Comparison of ENCODE assay signal across 8 cellular contexts in genomic region chr20:57390604-57391438, GRCh38. TPM values are rescaled to one million over a fixed set of nuclear protein-coding genes. Genes with fewer than 3 reads are reported as not detected.
DNase-seq lines count a peak whose midpoint lies in the region; ATAC-seq and TF ChIP-seq lines count a peak whose summit lies in the region.

RBM38 (plus strand) TSS chr20:57391396; CDS start chr20:57391582, 186 bp downstream.

- DNase-seq in DMS 273 treated with DMSO at 0.1 percent for 48 hours (lab: John Stamatoyannopoulos, UW) (peak; percentile 8), T follicular helper cell (ENCODE audit: low read depth) (peak; percentile 64), heart right ventricle (peak; percentile 60 to 78), progenitor cell of endocrine pancreas (ENCODE audit: low spot score, unreplicated experiment) (peak; percentile 62), upper lobe of right lung (peak; percentile 83)

- no peaks in the 10 kb centered on the region for H3K27me3 ChIP-seq in heart right ventricle
- H3K27me3 ChIP-seq in upper lobe of right lung = no peaks in the 10 kb centered on the region

- H3K27ac Mint-ChIP-seq in IgD-negative memory B cell (peak within 1 kb of the TSS; percentile 99 to 100 (median 99)), progenitor cell of endocrine pancreas (peak within 1 kb of the TSS; percentile 93)

- H3K9me3 Mint-ChIP-seq in IgD-negative memory B cell = peaks cover 0 to 1% (median 0%) of the 10 kb centered on the region in 3 donors
- H3K9me3 Mint-ChIP-seq in progenitor cell of endocrine pancreas (ENCODE audit: low read depth) = no peaks in the 10 kb centered on the region

- TF ChIP-seq CTCF in heart right ventricle (IDR thresholded peaks at IDR 0.05) (no peak), progenitor cell of endocrine pancreas (IDR thresholded peaks at IDR 0.05; ENCODE audit: unreplicated experiment) (no peak), upper lobe of right lung (IDR thresholded peaks at IDR 0.05) (no peak)

- H3K4me1 ChIP-seq in heart right ventricle = peaks cover 11 to 61% (median 55%) of the 10 kb centered on the region in 9 donors
- H3K4me1 ChIP-seq in upper lobe of right lung = peaks cover 39% of the 10 kb centered on the region

- 23 to 39% (median 24%) methylated on average over 52 to 78 of the region's 78 CpGs for WGBS in adipose tissue, 3 donors
- 28 to 48% methylated on average over 44 to 77 of the region's 78 CpGs for WGBS in heart right ventricle, 2 donors

- H3K36me3 ChIP-seq in heart right ventricle (peaks cover 0 to 26% (median 0%) of the 10 kb centered on the region in 9 donors), upper lobe of right lung (peaks cover 6% of the 10 kb centered on the region)

- H3K27ac ChIP-seq in adipose tissue (ENCODE audit: low read depth, low read length) = no peak within 1 kb of the TSS
- H3K27ac ChIP-seq in heart right ventricle = peak within 1 kb of the TSS; percentile 88 to 97 (median 90)
- H3K27ac ChIP-seq in upper lobe of right lung = peak within 1 kb of the TSS; percentile 55

- peaks cover 21 to 28% (median 27%) of the 10 kb centered on the region in 3 donors for H3K4me1 Mint-ChIP-seq in IgD-negative memory B cell
- peaks cover 21% of the 10 kb centered on the region for H3K4me1 Mint-ChIP-seq in progenitor cell of endocrine pancreas (ENCODE audit: low read depth)

- peaks cover 3% of the 10 kb centered on the region for H3K36me3 Mint-ChIP-seq in IgD-negative memory B cell
- H3K36me3 Mint-ChIP-seq in progenitor cell of endocrine pancreas (ENCODE audit: insufficient read depth) = peaks cover 7% of the 10 kb centered on the region

- peak within 1 kb of the TSS; percentile 91 to 97 (median 96) for H3K4me3 Mint-ChIP-seq in IgD-negative memory B cell
- H3K4me3 Mint-ChIP-seq in progenitor cell of endocrine pancreas (ENCODE audit: low read depth) = peak within 1 kb of the TSS; percentile 80

- ATAC-seq in GM21423 (IDR thresholded peaks at IDR 0.05; ENCODE audit: unreplicated experiment) (peak; percentile 45), heart right ventricle (peak; percentile 43 to 83 (median 66)), upper lobe of right lung (peak; percentile 89)

- H3K9me3 ChIP-seq in heart right ventricle (peaks cover 0 to 4% (median 0%) of the 10 kb centered on the region in 11 donors), upper lobe of right lung (no peaks in the 10 kb centered on the region)

- H3K4me3 ChIP-seq in heart right ventricle = peak within 1 kb of the TSS; percentile 69 to 84 (median 73)
- H3K4me3 ChIP-seq in upper lobe of right lung = peak within 1 kb of the TSS; percentile 64

- intact Hi-C loops in heart right ventricle (cut with DNase I) (loop anchor here in 2 of 10 donors (5.0 kb wide), 2 partner anchors 46 to 51 kb away; no protein-coding TSS in a partner anchor), upper lobe of right lung (cut with DNase I) (no loop called here)

- H3K27me3 Mint-ChIP-seq in IgD-negative memory B cell = no peaks in the 10 kb centered on the region
- H3K27me3 Mint-ChIP-seq in progenitor cell of endocrine pancreas = peaks cover 7% of the 10 kb centered on the region

RNA-seq across cellular contexts. Expression of gene RBM38, which starts in this region (rescaled TPM):
- polyA plus RNA-seq in IgD-negative memory B cell (39.2 TPM), adipose tissue (10 to 100 TPM in 2 of 3 donors, 1 to 10 TPM in 1; 9.9 to 17.3 (median 10.1) TPM), heart right ventricle (100 to 1,000 TPM in 1 of 2 donors, 10 to 100 TPM in 1; 47.6 to 104 TPM)
- total RNA-seq in heart right ventricle (100 to 1,000 TPM in 1 of 10 donors, 10 to 100 TPM in 9; 35.5 to 119 (median 50.2) TPM), progenitor cell of endocrine pancreas (21.0 and 24.1 TPM in 2 replicates), upper lobe of right lung (13.4 TPM)

Comparison
In these comparisons a context has a peak if more than half of its experiments do, and no peak if none do; other contexts are left out.
1. DNase-seq: peak in every context shown above with its lines; median percentile 83 in upper lobe of right lung; 69 in heart right ventricle; 64 in T follicular helper cell; 62 in progenitor cell of endocrine pancreas; 8 in DMS 273 treated with DMSO at 0.1 percent for 48 hours.